In genomic region chr2:145736901-145737300, GRCh38 we compare ENCODE assay signal across 28 cellular contexts.
"Had no signal": no experiment of that assay in that cellular context is flagged by ENCODE, and none has a peak within 500 bp of the region (broad histone marks: within the 10 kb centered on the region; RNA-seq: fewer than 3 reads in every experiment).

No MANE protein-coding gene starts in this region.

- H3K9me3 ChIP-seq: esophagus squamous epithelium, gastrocnemius medialis, right lobe of liver, suprapubic skin, transverse colon, upper lobe of right lung, uterus had no signal

- H3K4me3 ChIP-seq: coronary artery, esophagus squamous epithelium, gastrocnemius medialis, neural progenitor cell, right lobe of liver, smooth muscle cell, suprapubic skin, transverse colon, upper lobe of right lung, uterus had no signal

- H3K79me2 ChIP-seq: parathyroid adenoma had no signal

- H2AFZ ChIP-seq: neural progenitor cell, parathyroid adenoma had no signal

- H3K27ac ChIP-seq: coronary artery, esophagus squamous epithelium, gastrocnemius medialis, neural progenitor cell, parathyroid adenoma, right lobe of liver, suprapubic skin, transverse colon, upper lobe of right lung, uterus had no signal

- DNase-seq: dermis blood vessel endothelial cell; effector memory CD4-positive, alpha-beta T cell; erythroblast; esophagus squamous epithelium; foreskin fibroblast; gastrocnemius medialis; head of caudate nucleus; kidney; mesendoderm; midbrain; naive thymus-derived CD4-positive, alpha-beta T cell; right lobe of liver; stimulated activated CD4-positive, alpha-beta T cell treated with anti-CD3 and anti-CD28 coated beads, Interleukin-12 subunit alpha, Interleukin-12 subunit beta, amount 100 ng/mL, for 4 hours; stimulated activated CD4-positive, alpha-beta T cell treated with anti-CD3 and anti-CD28 coated beads, Interleukin-1b, Interleukin-23, amount 100 ng/mL, for 48 hours; stimulated activated CD4-positive, alpha-beta T cell treated with anti-CD3 and anti-CD28 coated beads, Interleukin-4, amount 100 ng/mL, for 1 hour; stimulated activated CD8-positive, alpha-beta memory T cell treated with anti-CD3 and anti-CD28 coated beads, Interleukin-4, amount 100 ng/mL, for 48 hours; stimulated activated naive CD4-positive, alpha-beta T cell; stimulated activated naive CD8-positive, alpha-beta T cell treated with anti-CD3 and anti-CD28 coated beads, Interleukin-15, amount 100 ng/mL, for 72 hours; transverse colon; upper lobe of right lung; uterus had no signal

- H3K27me3 ChIP-seq: esophagus squamous epithelium, gastrocnemius medialis, neural progenitor cell, right lobe of liver, suprapubic skin, transverse colon, upper lobe of right lung, uterus had no signal

- H3K4me1 ChIP-seq: esophagus squamous epithelium, gastrocnemius medialis, neural progenitor cell, parathyroid adenoma, right lobe of liver, suprapubic skin, transverse colon, upper lobe of right lung, uterus had no signal

- ATAC-seq: gastrocnemius medialis; left lobe of liver; naive thymus-derived CD4-positive, alpha-beta T cell; right lobe of liver; stimulated activated naive CD8-positive, alpha-beta T cell treated with anti-CD3 and anti-CD28 coated beads, Interleukin-15, amount 100 ng/mL, for 72 hours; upper lobe of right lung had no signal

- H3K4me2 ChIP-seq: neural progenitor cell, smooth muscle cell had no signal

- H3K9ac ChIP-seq: neural progenitor cell, parathyroid adenoma had no signal

- FAIRE-seq: endothelial cell of umbilical vein, kidney had no signal

- H3K36me3 ChIP-seq: esophagus squamous epithelium, gastrocnemius medialis, neural progenitor cell, right lobe of liver, suprapubic skin, transverse colon, upper lobe of right lung, uterus had no signal
